ENCODE assay signal across 3 cellular contexts in the genomic region with DNA sequence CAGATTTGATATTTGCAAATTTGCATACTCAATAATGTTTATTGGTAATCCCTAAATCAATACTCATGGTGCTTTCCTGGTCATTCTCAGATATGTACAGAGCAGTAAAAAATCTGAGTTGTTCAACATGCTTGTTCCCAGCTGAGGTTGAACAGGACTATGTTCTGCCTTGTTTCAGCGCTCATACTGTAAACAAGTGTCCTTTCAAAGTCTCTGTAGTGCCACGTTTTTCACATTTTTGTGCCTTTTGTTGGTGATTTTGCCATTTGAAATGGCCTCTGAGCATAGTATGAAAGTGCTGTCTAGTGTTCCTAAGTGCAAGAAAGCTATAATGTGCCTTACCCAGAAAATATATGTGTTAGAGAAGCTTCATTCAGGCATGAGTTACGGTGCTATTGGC.
"Had no signal": no experiment of that assay in that cellular context is flagged by ENCODE, and none has a peak within 500 bp of the region (broad histone marks: within the 10 kb centered on the region; RNA-seq: fewer than 3 reads in every experiment).

No MANE protein-coding gene starts in this region.

- H3K4me3 ChIP-seq: GM12878 had no signal

- DNase-seq: GDM1, GF-D8 had no signal
